In the genomic region with DNA sequence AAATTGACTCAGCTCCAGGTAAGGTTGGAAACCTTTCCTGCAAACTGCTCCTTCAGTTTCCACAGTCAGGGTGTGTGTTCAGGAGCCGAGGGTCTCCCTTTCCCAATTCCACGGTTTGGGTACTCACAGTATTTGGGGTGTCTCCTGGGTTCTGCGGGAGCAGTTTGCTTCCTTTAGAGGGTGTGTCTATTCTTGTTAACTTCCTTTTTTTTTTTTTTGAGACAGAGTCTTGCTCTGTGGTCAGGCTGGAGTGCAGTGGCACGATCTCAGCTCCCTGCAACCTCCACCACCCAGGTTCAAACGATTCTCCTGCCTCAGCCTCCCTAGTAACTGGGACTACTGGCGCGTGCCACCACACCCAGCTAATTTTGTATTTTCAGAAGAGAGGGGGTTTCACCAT, we compare ENCODE assay signal across 16 cellular contexts.
"Had no signal": no experiment of that assay in that cellular context is flagged by ENCODE, and none has a peak within 500 bp of the region (broad histone marks: within the 10 kb centered on the region; RNA-seq: fewer than 3 reads in every experiment).

No MANE protein-coding gene starts in this region.

- H3K4me1 ChIP-seq: left ventricle myocardium inferior, transverse colon had no signal

- DNase-seq: activated CD4-positive, alpha-beta T cell treated with anti-CD3 and anti-CD28 coated beads for 36 hours; activated CD8-positive, alpha-beta memory T cell treated with anti-CD3 and anti-CD28 coated beads, Interleukin-2, amount 50 U/mL, for 48 hours; activated CD8-positive, alpha-beta T cell treated with anti-CD3 and anti-CD28 coated beads, Interleukin-2, amount 10 ng/mL, durations not matched to agents 7 days and 5 days; activated naive CD4-positive, alpha-beta T cell treated with Interleukin-2 at 50 U/mL for 16 hours; caudate nucleus; cortex of kidney; effector memory CD4-positive, alpha-beta T cell; kidney; left ventricle myocardium inferior; occipital lobe; transverse colon had no signal

- H3K27ac ChIP-seq: left ventricle myocardium inferior, transverse colon had no signal

- H3K4me1 Mint-ChIP-seq: activated CD4-positive, alpha-beta T cell treated with anti-CD3 and anti-CD28 coated beads for 36 hours; memory B cell; stimulated activated effector memory CD8-positive, alpha-beta T cell treated with anti-CD3 and anti-CD28 coated beads, Interleukin-12 subunit alpha, Interleukin-12 subunit beta, amount 100 ng/mL, for 72 hours had no signal

- H3K4me2 ChIP-seq: smooth muscle cell had no signal

- H3K36me3 Mint-ChIP-seq: memory B cell; stimulated activated effector memory CD8-positive, alpha-beta T cell treated with anti-CD3 and anti-CD28 coated beads, Interleukin-12 subunit alpha, Interleukin-12 subunit beta, amount 100 ng/mL, for 72 hours had no signal

- H3K4me3 Mint-ChIP-seq: activated CD4-positive, alpha-beta T cell treated with anti-CD3 and anti-CD28 coated beads for 36 hours; activated CD8-positive, alpha-beta T cell treated with anti-CD3 and anti-CD28 coated beads, Interleukin-2, amount 10 ng/mL, durations not matched to agents 7 days and 5 days; memory B cell; nephron; stimulated activated effector memory CD8-positive, alpha-beta T cell treated with anti-CD3 and anti-CD28 coated beads, Interleukin-12 subunit alpha, Interleukin-12 subunit beta, amount 100 ng/mL, for 72 hours had no signal

- H3K27me3 ChIP-seq: transverse colon had no signal

- H3K9me3 ChIP-seq: left ventricle myocardium inferior, transverse colon had no signal

- H3K36me3 ChIP-seq: left ventricle myocardium inferior, transverse colon had no signal

- H3K27me3 Mint-ChIP-seq: activated CD4-positive, alpha-beta T cell treated with anti-CD3 and anti-CD28 coated beads for 36 hours; memory B cell; progenitor cell of endocrine pancreas had no signal

- H3K27ac Mint-ChIP-seq: activated CD4-positive, alpha-beta T cell treated with anti-CD3 and anti-CD28 coated beads for 36 hours; activated CD8-positive, alpha-beta T cell treated with anti-CD3 and anti-CD28 coated beads, Interleukin-2, amount 10 ng/mL, durations not matched to agents 7 days and 5 days; memory B cell; nephron; progenitor cell of endocrine pancreas; stimulated activated effector memory CD8-positive, alpha-beta T cell treated with anti-CD3 and anti-CD28 coated beads, Interleukin-12 subunit alpha, Interleukin-12 subunit beta, amount 100 ng/mL, for 72 hours had no signal

- H3K4me3 ChIP-seq: left ventricle myocardium inferior, smooth muscle cell, transverse colon had no signal
